ENCODE assay signal across 8 cellular contexts in the genomic region with DNA sequence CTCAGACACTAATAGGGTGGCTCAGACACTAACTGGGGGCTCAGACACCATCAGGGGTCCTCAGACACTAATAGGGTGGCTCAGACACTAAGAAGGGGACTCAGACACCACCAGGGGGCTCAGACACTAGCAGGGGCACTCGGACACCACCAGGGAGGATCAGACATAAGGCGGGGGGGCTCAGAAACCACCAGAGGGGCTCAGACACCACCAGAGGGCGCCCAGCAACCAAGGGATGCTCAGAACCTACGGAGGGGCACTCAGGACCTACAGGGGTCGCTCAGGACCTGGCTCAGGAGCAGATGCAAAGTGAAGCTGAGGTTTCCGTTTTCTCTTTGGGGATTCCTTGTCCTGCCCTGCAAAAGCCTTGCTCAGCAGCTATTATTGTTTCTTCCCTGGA.
A peak's percentile ranks its signal among the peaks of the same experiment; 100 is the strongest.
DNase-seq lines count a peak whose midpoint lies in the region; ATAC-seq and TF ChIP-seq lines count a peak whose summit lies in the region.

No MANE protein-coding gene starts in this region.

- intact Hi-C loops in testis (cut with DNase I; ENCODE audit: low total_unique reads), result no loop called here

- TF ChIP-seq POLR2A in testis (IDR thresholded peaks at IDR 0.05), result no peak

- H3K27me3 ChIP-seq in testis, result no peaks in the 10 kb centered on the region

- H3K4me3 ChIP-seq in WI38 (ENCODE audit: low read depth, low read length) (no peak overlapping the region), testis (no peak overlapping the region)

- H3K36me3 Mint-ChIP-seq in HFFc6 (ENCODE audit: low read depth), result 0 out of 2 replicates have a peak, but pooled peaks cover 8% of the 10 kb centered on the region
- peaks cover 16% of the 10 kb centered on the region for H3K36me3 Mint-ChIP-seq in endothelial cell (ENCODE audit: low read depth, unreplicated experiment)

- ATAC-seq in HG02642 (IDR thresholded peaks at IDR 0.05; ENCODE audit: poor library complexity, unreplicated experiment), result no peak

- peak; percentile 43 for TF ChIP-seq CTCF in 22Rv1 (IDR thresholded peaks at IDR 0.05)
- peak; percentile 56 for TF ChIP-seq CTCF in HFFc6 (IDR thresholded peaks at IDR 0.05)
- TF ChIP-seq CTCF in WI38 (IDR thresholded peaks at IDR 0.05; ENCODE audit: low read depth, low read length), result 0 out of 2 replicates have a peak, but pooled peaks have one; percentile 7
- TF ChIP-seq CTCF in testis (IDR thresholded peaks at IDR 0.05), result no peak
- TF ChIP-seq CTCF in endothelial cell (IDR thresholded peaks at IDR 0.05; ENCODE audit: unreplicated experiment), result no peak

- H3K4me1 ChIP-seq in testis, result no peaks in the 10 kb centered on the region

- H3K4me1 Mint-ChIP-seq in HFFc6 (ENCODE audit: low read depth), result peaks cover 30% of the 10 kb centered on the region
- H3K4me1 Mint-ChIP-seq in endothelial cell (ENCODE audit: unreplicated experiment), result no peaks in the 10 kb centered on the region

- H3K36me3 ChIP-seq in testis (ENCODE audit: low read depth, missing control alignments), result no peaks in the 10 kb centered on the region

- H3K27ac Mint-ChIP-seq in HFFc6 (no peak overlapping the region), endothelial cell (ENCODE audit: unreplicated experiment) (no peak overlapping the region)

- DNase-seq in HFFc6, result no peak
- peak; percentile 36 for DNase-seq in germinal center (ENCODE audit: low spot score)
- DNase-seq in testis, result peak; percentile 19
- DNase-seq in endothelial cell (ENCODE audit: low spot score), result no peak
- DNase-seq in NCI-H345 treated with DMSO at 0.1 percent for 48 hours (lab: John Stamatoyannopoulos, UW; ENCODE audit: unreplicated experiment), result no peak

- H3K27me3 Mint-ChIP-seq in HFFc6 (ENCODE audit: insufficient read depth), result no peaks in the 10 kb centered on the region; the same call in 1 of the 2 replicates
- peaks cover 16% of the 10 kb centered on the region for H3K27me3 Mint-ChIP-seq in endothelial cell (ENCODE audit: unreplicated experiment)

- WGBS in testis, 2 donors, result 35 to 55% methylated on average over 3 to 6 of the region's 6 CpGs

- H3K9me3 ChIP-seq in testis, result no peaks in the 10 kb centered on the region

- H3K27ac ChIP-seq in 22Rv1 (no peak overlapping the region), testis (no peak overlapping the region)

- H3K4me3 Mint-ChIP-seq in HFFc6 (no peak overlapping the region), endothelial cell (ENCODE audit: unreplicated experiment) (no peak overlapping the region)

- H3K9me3 Mint-ChIP-seq in HFFc6 (peaks cover 15% of the 10 kb centered on the region; the same call in 1 of the 2 replicates), endothelial cell (ENCODE audit: unreplicated experiment) (peaks cover 65% of the 10 kb centered on the region)

Comparison
In these comparisons a context has a peak if more than half of its experiments do, and no peak if none do; other contexts are left out.
1. CTCF ChIP-seq: peak in 22Rv1 (single experiment), HFFc6 (single experiment) and WI38 (single experiment); none in testis (0 of 3) and endothelial cell (single experiment).
2. DNase-seq: peak in germinal center (single experiment) and testis (single experiment); none in HFFc6 (single experiment), endothelial cell (single experiment) and NCI-H345 treated with DMSO at 0.1 percent for 48 hours (single experiment).